ENCODE assay signal across 28 cellular contexts in the genomic region with DNA sequence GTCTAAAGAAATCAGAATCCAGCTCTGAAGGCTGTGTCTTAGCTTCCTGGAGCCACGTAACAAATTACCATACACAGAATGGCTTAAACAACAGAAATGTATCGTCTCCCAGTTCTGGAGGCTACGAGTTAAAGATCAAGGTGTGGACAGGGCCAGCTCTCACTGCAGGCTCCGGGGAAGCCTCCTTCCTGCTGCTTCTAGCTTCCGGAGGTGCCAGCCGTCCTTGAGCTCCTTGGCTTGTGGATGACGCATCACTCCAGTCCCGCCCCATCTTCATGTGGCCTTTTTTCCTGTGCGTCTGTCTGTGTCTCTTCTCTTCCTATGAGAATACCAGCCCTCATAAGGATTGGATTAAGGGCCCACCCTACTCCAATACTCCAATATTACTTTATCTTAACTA.
"Had no signal": no experiment of that assay in that cellular context is flagged by ENCODE, and none has a peak within 500 bp of the region (broad histone marks: within the 10 kb centered on the region; RNA-seq: fewer than 3 reads in every experiment).

No MANE protein-coding gene starts in this region.

- H3K36me3 ChIP-seq: breast epithelium had no signal

- ATAC-seq: activated CD8-positive, alpha-beta T cell treated with anti-CD3 and anti-CD28 coated beads for 36 hours; activated T-cell treated with anti-CD3 and anti-CD28 coated beads, Interleukin-2, amount 50 U/mL, for 72 hours; activated T-helper 17 cell treated with anti-CD3 and anti-CD28 coated beads, Interleukin-2, amount 50 U/mL, for 72 hours; body of pancreas; Panc1 had no signal

- H3K4me3 ChIP-seq: body of pancreas, breast epithelium had no signal

- DNase-seq: activated CD4-positive, alpha-beta T cell treated with anti-CD3 and anti-CD28 coated beads, Interleukin-2, amount 10 ng/mL, durations not matched to agents 24 days and 14 days; activated CD4-positive, alpha-beta T cell treated with anti-CD3 and anti-CD28 coated beads, Interleukin-2, amount 50 U/mL, for 4 hours; activated CD4-positive, CD25-positive, alpha-beta regulatory T cell; activated CD8-positive, alpha-beta T cell treated with anti-CD3 and anti-CD28 coated beads for 36 hours; activated effector memory CD4-positive, alpha-beta T cell treated with anti-CD3 and anti-CD28 coated beads, Interleukin-2, amount 50 U/mL, for 16 hours; activated naive CD4-positive, alpha-beta T cell treated with Interleukin-2 at 50 U/mL for 16 hours; activated naive CD8-positive, alpha-beta T cell treated with anti-CD3 and anti-CD28 coated beads, Interleukin-2, amount 10 ng/mL, durations not matched to agents 7 days and 5 days; activated T-cell treated with anti-CD3 and anti-CD28 coated beads, Interleukin-2, amount 50 U/mL, for 1 hour; activated T-cell treated with anti-CD3 and anti-CD28 coated beads, Interleukin-2, amount 50 U/mL, for 72 hours; body of pancreas; Kasumi-1; MM.1S; MV-4-11; NCI-H1092; NCI-H1436 treated with DMSO at 0.1 percent for 48 hours; NCI-H1694 treated with DMSO at 0.1 percent for 48 hours; NCI-H2029; NCI-H345; NCI-H524 treated with DMSO at 0.1 percent for 48 hours; Right ventricle myocardium superior; SW 1271; T-helper 1 cell; T-helper 2 cell; T-helper 9 cell had no signal

- H3K9me3 ChIP-seq: body of pancreas, breast epithelium had no signal

- H3K4me1 ChIP-seq: body of pancreas, breast epithelium had no signal

- H3K27me3 ChIP-seq: body of pancreas, breast epithelium had no signal

- H3K27ac ChIP-seq: body of pancreas, breast epithelium, VCaP had no signal
